ENCODE assay signal across 12 cellular contexts in the genomic region with DNA sequence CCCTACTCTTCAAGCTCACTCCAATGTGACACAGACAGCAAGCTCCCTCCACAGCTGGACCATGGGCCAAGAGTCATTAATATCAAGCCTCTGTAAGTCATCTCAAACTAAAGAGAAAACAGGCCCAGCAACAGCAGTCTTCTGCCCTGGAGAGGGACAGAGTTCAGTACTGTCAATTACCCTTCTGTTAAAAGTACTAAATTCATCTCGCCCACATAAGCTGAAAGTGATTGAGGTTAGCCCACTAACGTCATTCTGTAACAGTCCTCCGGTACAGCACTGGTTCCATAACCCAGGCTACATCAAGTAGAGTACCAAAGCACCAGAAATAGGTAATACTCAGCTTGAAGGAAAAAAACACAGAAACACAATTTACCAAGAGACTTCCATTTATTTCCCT. TPM values are rescaled to one million over a fixed set of nuclear protein-coding genes. Genes with fewer than 3 reads are reported as not detected.
DNase-seq lines count a peak whose midpoint lies in the region; ATAC-seq, FAIRE-seq and TF ChIP-seq lines count a peak whose summit lies in the region.
"Had no signal": no experiment of that assay in that cellular context is flagged by ENCODE, and none has a peak within 500 bp of the region (broad histone marks: within the 10 kb centered on the region; RNA-seq: fewer than 3 reads in every experiment).

No MANE protein-coding gene starts in this region.

- peaks cover 70% of the 10 kb centered on the region for H3K36me3 Mint-ChIP-seq in CD8-positive, alpha-beta T cell

- no peaks in the 10 kb centered on the region for H3K9me3 Mint-ChIP-seq in CD8-positive, alpha-beta T cell

- ATAC-seq in CD8-positive, alpha-beta T cell: peak; percentile 48
- ATAC-seq in GM18907 (IDR thresholded peaks at IDR 0.05; ENCODE audit: unreplicated experiment) (peak; percentile 82), HG02610 (IDR thresholded peaks at IDR 0.05; ENCODE audit: unreplicated experiment) (peak; percentile 87), HG03575 (IDR thresholded peaks at IDR 0.05; ENCODE audit: extremely low read depth, insufficient number of reproducible peaks, low FRiP score, unreplicated experiment) (peak; percentile 50), HG02938 (IDR thresholded peaks at IDR 0.05; ENCODE audit: unreplicated experiment) (no peak)

- H3K4me3 ChIP-seq in CD8-positive, alpha-beta T cell (ENCODE audit: low read depth, low read length): no peak overlapping the region

- no peaks in the 10 kb centered on the region for H3K27me3 Mint-ChIP-seq in CD8-positive, alpha-beta T cell (ENCODE audit: low read depth)

- no peaks in the 10 kb centered on the region for H3K4me1 ChIP-seq in CD8-positive, alpha-beta T cell (ENCODE audit: insufficient read depth, low read length)

- POLR2A ChIA-PET in CD8-positive, alpha-beta T cell (lab: Charles Lee): no interaction called here

- no peak overlapping the region for H3K27ac ChIP-seq in CD8-positive, alpha-beta T cell (ENCODE audit: low read depth, low read length)

- no peak overlapping the region for H3K27ac Mint-ChIP-seq in CD8-positive, alpha-beta T cell

- FAIRE-seq in D721Med (lab: Jason Lieb, UNC): no peak

- intact Hi-C loops in CD8-positive, alpha-beta T cell (cut with DNase I, micrococcal nuclease): no loop called here

- H3K4me1 Mint-ChIP-seq in CD8-positive, alpha-beta T cell (ENCODE audit: low read depth): peaks cover 15% of the 10 kb centered on the region

- no peaks in the 10 kb centered on the region for H3K9me3 ChIP-seq in CD8-positive, alpha-beta T cell (ENCODE audit: low read length)

- H3K4me3 Mint-ChIP-seq in CD8-positive, alpha-beta T cell: no peak overlapping the region

- no peak for TF ChIP-seq CTCF in CD8-positive, alpha-beta T cell (IDR thresholded peaks at IDR 0.05)
- no peak for TF ChIP-seq CTCF in D721Med (IDR thresholded peaks at IDR 0.05; ENCODE audit: insufficient read depth, missing control alignments)

- no peaks in the 10 kb centered on the region for H3K27me3 ChIP-seq in CD8-positive, alpha-beta T cell (ENCODE audit: insufficient read depth, low read length)

- H3K36me3 ChIP-seq in CD8-positive, alpha-beta T cell (ENCODE audit: insufficient read depth, low read length): peaks cover 36% of the 10 kb centered on the region

- CTCF ChIA-PET in CD8-positive, alpha-beta T cell (lab: Charles Lee): interaction anchor here (0.9 to 1.2 kb wide), 2 partner anchors 67 to 742 kb away, joined by 3 to 4 read pairs; no protein-coding TSS in a partner anchor

- no peak for DNase-seq in CD8-positive, alpha-beta T cell
- DNase-seq in NCI-H1092 (lab: John Stamatoyannopoulos, UW) (no peak), D721Med (ENCODE audit: insufficient read length, low spot score) (no peak), SW 1271 (lab: John Stamatoyannopoulos, UW) (no peak)
- DNase-seq: cerebellar nuclear complex; Kasumi-1; NCI-H524 treated with DMSO at 0.1 percent for 48 hours; stimulated activated CD4-positive, alpha-beta T cell treated with anti-CD3 and anti-CD28 coated beads, Interleukin-2, amount 100 ng/mL, for 24 hours had no signal

RNA-seq across cellular contexts. Expression of gene THADA, which starts 25.9 kb away (rescaled TPM):
- 10 to 100 TPM; 28.5 to 28.6 TPM for total RNA-seq in CD8-positive, alpha-beta T cell
